ENCODE assay signal across 21 cellular contexts in the genomic region with DNA sequence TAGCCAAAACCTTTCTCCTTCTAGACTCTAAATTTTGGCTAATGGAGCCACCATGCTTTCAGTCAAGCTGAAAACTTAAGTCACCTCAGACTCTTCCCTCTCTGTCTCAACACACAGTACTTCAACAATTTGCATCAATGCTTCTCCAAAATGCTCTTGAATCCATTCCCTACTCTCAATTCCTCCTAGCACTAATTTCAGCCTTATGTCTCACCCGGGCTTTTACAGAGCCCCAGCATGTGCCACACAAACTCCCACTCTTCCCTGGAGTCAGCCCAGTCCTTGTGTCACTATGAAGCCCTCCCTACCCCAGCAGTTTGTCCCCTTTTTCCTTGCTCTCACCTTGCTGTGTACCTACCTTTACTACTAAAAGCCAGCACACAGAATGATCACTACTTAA. TPM values are rescaled to one million over a fixed set of nuclear protein-coding genes. Genes with fewer than 3 reads are reported as not detected.
DNase-seq lines count a peak whose midpoint lies in the region; ATAC-seq and TF ChIP-seq lines count a peak whose summit lies in the region.
"Had no signal": no experiment of that assay in that cellular context is flagged by ENCODE, and none has a peak within 500 bp of the region (broad histone marks: within the 10 kb centered on the region; RNA-seq: fewer than 3 reads in every experiment).

No MANE protein-coding gene starts in this region.

- no peak for DNase-seq in activated CD4-positive, alpha-beta T cell treated with anti-CD3 and anti-CD28 coated beads for 36 hours
- DNase-seq in activated CD4-positive, alpha-beta T cell treated with anti-CD3 and anti-CD28 coated beads for 48 hours = no peak
- no peak for DNase-seq in IMR-90
- DNase-seq in activated naive CD8-positive, alpha-beta T cell treated with anti-CD3 and anti-CD28 coated beads, Interleukin-2, amount 10 ng/mL, durations not matched to agents 7 days and 5 days = no peak
- DNase-seq in natural killer cell treated with Interleukin-12 subunit alpha and Interleukin-12 subunit beta and Interleukin-15 and Interleukin-18, amount 100 ng/mL, for 72 hours (ENCODE audit: low spot score) = no peak
- no peak for DNase-seq in stimulated activated CD4-positive, alpha-beta T cell treated with anti-CD3 and anti-CD28 coated beads, Interleukin-12 subunit alpha, Interleukin-12 subunit beta, amount 100 ng/mL, for 4 hours
- no peak for DNase-seq in NCI-H2107 (lab: John Stamatoyannopoulos, UW)
- DNase-seq: activated CD4-positive, alpha-beta T cell treated with anti-CD3 and anti-CD28 coated beads for 4 hours; dermis blood vessel endothelial cell; DMS53; foreskin melanocyte; HCEC 1CT; NCI-H187 treated with DMSO at 0.1 percent for 48 hours; NCI-H446; NK-92 treated with Interleukin-12 subunit alpha and Interleukin-12 subunit beta, amount 100 ng/mL, for 24 hours; stimulated activated CD4-positive, alpha-beta T cell treated with anti-CD3 and anti-CD28 coated beads, Interleukin-4, amount 100 ng/mL, for 4 hours had no signal

- H3K27me3 ChIP-seq in IMR-90 (ENCODE audit: control insufficient read depth, insufficient read depth, low read length) = no peaks in the 10 kb centered on the region
- H3K27me3 ChIP-seq: BLaER1, vagina had no signal

- peaks cover 39 to 84% of the 10 kb centered on the region in 2 experiments for H3K79me1 ChIP-seq in IMR-90 (ENCODE audit: low read depth in 1 of 2, low read length in 2 of 2)

- H3K9me3 ChIP-seq in IMR-90 (ENCODE audit: control insufficient read depth, insufficient read depth, low read length) = no peaks in the 10 kb centered on the region
- H3K9me3 ChIP-seq: vagina had no signal

- no TSS peak for BruUV-seq in IMR-90 (replicated peaks; lab: Mats Ljungman, UMichigan)

- in situ Hi-C loops in IMR-90 (cut with MboI; ENCODE audit: low sequenced_read_pairs) = no loop called here

- POLR2A ChIA-PET in activated CD4-positive, alpha-beta T cell treated with anti-CD3 and anti-CD28 coated beads for 36 hours (lab: Charles Lee) = no interaction called here
- POLR2A ChIA-PET in IMR-90 (lab: Charles Lee; ENCODE audit: unreplicated experiment) = no interaction called here
- POLR2A ChIA-PET in activated naive CD8-positive, alpha-beta T cell treated with anti-CD3 and anti-CD28 coated beads, Interleukin-2, amount 10 ng/mL, durations not matched to agents 7 days and 5 days (lab: Charles Lee) = interaction anchor here (0.6 kb wide), 1 partner anchor 9 kb away, joined by 3 read pairs; no protein-coding TSS in a partner anchor

- TF ChIP-seq CTCF in IMR-90 (conservative IDR thresholded peaks at IDR 0.05; ENCODE audit: low read depth, low read length) = no peak

- no peak overlapping the region for H3K18ac ChIP-seq in IMR-90 (ENCODE audit: low read depth, low read length)

- H4K91ac ChIP-seq in IMR-90 (ENCODE audit: insufficient read depth, low read depth, low read length) = no peak overlapping the region

- H3K9me3 Mint-ChIP-seq in activated CD4-positive, alpha-beta T cell treated with anti-CD3 and anti-CD28 coated beads for 36 hours (ENCODE audit: low read depth) = peaks cover 10% of the 10 kb centered on the region
- H3K9me3 Mint-ChIP-seq in activated naive CD8-positive, alpha-beta T cell treated with anti-CD3 and anti-CD28 coated beads, Interleukin-2, amount 10 ng/mL, durations not matched to agents 7 days and 5 days = peaks cover 7% of the 10 kb centered on the region
- H3K9me3 Mint-ChIP-seq in natural killer cell treated with Interleukin-12 subunit alpha and Interleukin-12 subunit beta and Interleukin-15 and Interleukin-18, amount 100 ng/mL, for 72 hours = peaks cover 11% of the 10 kb centered on the region

- WGBS in IMR-90 (ENCODE audit: extremely low coverage in 2 of 2, insufficient read length in 1 of 2), 2 experiments = 89% methylated on average over 1 of the region's 1 CpG; no CpG with 5 or more reads in 1 of the 2 experiments

- no peak overlapping the region for H2BK120ac ChIP-seq in IMR-90 (ENCODE audit: low read depth, low read length)

- no peaks in the 10 kb centered on the region for H3K27me3 Mint-ChIP-seq in activated CD4-positive, alpha-beta T cell treated with anti-CD3 and anti-CD28 coated beads for 36 hours
- no peaks in the 10 kb centered on the region for H3K27me3 Mint-ChIP-seq in activated naive CD8-positive, alpha-beta T cell treated with anti-CD3 and anti-CD28 coated beads, Interleukin-2, amount 10 ng/mL, durations not matched to agents 7 days and 5 days
- no peaks in the 10 kb centered on the region for H3K27me3 Mint-ChIP-seq in natural killer cell treated with Interleukin-12 subunit alpha and Interleukin-12 subunit beta and Interleukin-15 and Interleukin-18, amount 100 ng/mL, for 72 hours

- H2AK5ac ChIP-seq in IMR-90 (ENCODE audit: low read depth, low read length) = no peak overlapping the region

- H3K4me2 ChIP-seq in IMR-90 (ENCODE audit: low read depth, low read length) = no peak overlapping the region
- H3K4me2 ChIP-seq: BLaER1 had no signal

- no peak overlapping the region for H3K14ac ChIP-seq in IMR-90 (replicated peaks; ENCODE audit: low read depth, low read length)

- peaks cover 13% of the 10 kb centered on the region for H3K4me1 ChIP-seq in IMR-90 (ENCODE audit: control insufficient read depth, insufficient read depth, low read length)

- H4K5ac ChIP-seq in IMR-90 (ENCODE audit: low read depth, low read length) = no peak overlapping the region

- TF ChIP-seq RAD21 in IMR-90 (IDR thresholded peaks at IDR 0.05; ENCODE audit: low read length) = no peak

- peaks cover 69% of the 10 kb centered on the region for H4K20me1 ChIP-seq in IMR-90 (ENCODE audit: insufficient read depth, low read length)

- peak overlapping the region; percentile 26; the same call in 1 of the 2 replicates for H3K23ac ChIP-seq in IMR-90 (ENCODE audit: low read depth, low read length)

- peaks cover 48% of the 10 kb centered on the region for H3K36me3 Mint-ChIP-seq in activated CD4-positive, alpha-beta T cell treated with anti-CD3 and anti-CD28 coated beads for 36 hours (ENCODE audit: low read depth)
- H3K36me3 Mint-ChIP-seq in activated naive CD8-positive, alpha-beta T cell treated with anti-CD3 and anti-CD28 coated beads, Interleukin-2, amount 10 ng/mL, durations not matched to agents 7 days and 5 days = peaks cover 59% of the 10 kb centered on the region
- peaks cover 14% of the 10 kb centered on the region for H3K36me3 Mint-ChIP-seq in natural killer cell treated with Interleukin-12 subunit alpha and Interleukin-12 subunit beta and Interleukin-15 and Interleukin-18, amount 100 ng/mL, for 72 hours

- no peak overlapping the region for H4K8ac ChIP-seq in IMR-90 (ENCODE audit: low read depth in 2 of 2, low read length in 2 of 2)

- H3K36me3 ChIP-seq in IMR-90 (ENCODE audit: control insufficient read depth, insufficient read depth, low read length) = no peaks in the 10 kb centered on the region
- H3K36me3 ChIP-seq: vagina had no signal

- no peak overlapping the region for H3K4me3 ChIP-seq in IMR-90 (ENCODE audit: insufficient read depth, low read depth, low read length)
- H3K4me3 ChIP-seq: BLaER1, vagina had no signal

- H2AFZ ChIP-seq in IMR-90 (replicated peaks; ENCODE audit: low read length, poor library complexity) = no peak overlapping the region

- H3K9ac ChIP-seq in IMR-90 (ENCODE audit: low read depth, low read length) = no peak overlapping the region
- H3K9ac ChIP-seq: BLaER1 had no signal

- no peak overlapping the region for H2BK20ac ChIP-seq in IMR-90 (ENCODE audit: low read depth, low read length)

- intact Hi-C loops in activated CD4-positive, alpha-beta T cell treated with anti-CD3 and anti-CD28 coated beads for 36 hours (cut with DNase I, micrococcal nuclease) = no loop called here
- intact Hi-C loops in IMR-90 (cut with micrococcal nuclease) = no loop called here

- H2AK9ac ChIP-seq in IMR-90 (replicated peaks; ENCODE audit: low read depth, low read length, poor library complexity) = no peak overlapping the region

- H3K4ac ChIP-seq in IMR-90 (ENCODE audit: low read depth, low read length) = no peak overlapping the region

- ATAC-seq in activated CD4-positive, alpha-beta T cell treated with anti-CD3 and anti-CD28 coated beads for 36 hours = no peak
- ATAC-seq in IMR-90 (ENCODE audit: low read depth) (no peak), GM18520 (IDR thresholded peaks at IDR 0.05; ENCODE audit: unreplicated experiment) (no peak)
- ATAC-seq in activated naive CD8-positive, alpha-beta T cell treated with anti-CD3 and anti-CD28 coated beads, Interleukin-2, amount 10 ng/mL, durations not matched to agents 7 days and 5 days (ENCODE audit: low read depth) = no peak
- ATAC-seq in natural killer cell treated with Interleukin-12 subunit alpha and Interleukin-12 subunit beta and Interleukin-15 and Interleukin-18, amount 100 ng/mL, for 72 hours = no peak

- H2BK15ac ChIP-seq in IMR-90 (ENCODE audit: low read depth, low read length) = no peak overlapping the region

- no peak for TF ChIP-seq POLR2A in IMR-90 (IDR thresholded peaks at IDR 0.05; ENCODE audit: low read depth, low read length)

- H3K27ac Mint-ChIP-seq in activated CD4-positive, alpha-beta T cell treated with anti-CD3 and anti-CD28 coated beads for 36 hours = peak overlapping the region; percentile 44
- peak overlapping the region; percentile 37 for H3K27ac Mint-ChIP-seq in activated naive CD8-positive, alpha-beta T cell treated with anti-CD3 and anti-CD28 coated beads, Interleukin-2, amount 10 ng/mL, durations not matched to agents 7 days and 5 days
- H3K27ac Mint-ChIP-seq in natural killer cell treated with Interleukin-12 subunit alpha and Interleukin-12 subunit beta and Interleukin-15 and Interleukin-18, amount 100 ng/mL, for 72 hours = peak overlapping the region; percentile 8 to 82

- H3K27ac ChIP-seq in IMR-90 (ENCODE audit: insufficient read depth, low read length) = no peak overlapping the region
- H3K27ac ChIP-seq: BLaER1, RWPE1, vagina had no signal

- CTCF ChIA-PET in activated CD4-positive, alpha-beta T cell treated with anti-CD3 and anti-CD28 coated beads for 36 hours (lab: Charles Lee) = interaction anchor here (1.0 to 2.9 kb wide), 6 partner anchors 9 to 109 kb away, joined by 4 to 11 read pairs (median 4); no protein-coding TSS in a partner anchor
- CTCF ChIA-PET in IMR-90 (lab: Yijun Ruan, JAX) = interaction anchor here (1.1 kb wide), 1 partner anchor 9 kb away, joined by 3 read pairs; no protein-coding TSS in a partner anchor

- peaks cover 15% of the 10 kb centered on the region for H3K9me1 ChIP-seq in IMR-90 (ENCODE audit: insufficient read depth, low read length)

- H3K4me1 Mint-ChIP-seq in activated CD4-positive, alpha-beta T cell treated with anti-CD3 and anti-CD28 coated beads for 36 hours = peaks cover 90% of the 10 kb centered on the region
- peaks cover 63% of the 10 kb centered on the region for H3K4me1 Mint-ChIP-seq in activated naive CD8-positive, alpha-beta T cell treated with anti-CD3 and anti-CD28 coated beads, Interleukin-2, amount 10 ng/mL, durations not matched to agents 7 days and 5 days
- peaks cover 68 to 69% of the 10 kb centered on the region in 2 donors for H3K4me1 Mint-ChIP-seq in natural killer cell treated with Interleukin-12 subunit alpha and Interleukin-12 subunit beta and Interleukin-15 and Interleukin-18, amount 100 ng/mL, for 72 hours (ENCODE audit: low read depth in 2 of 2)

- H3K4me3 Mint-ChIP-seq in activated CD4-positive, alpha-beta T cell treated with anti-CD3 and anti-CD28 coated beads for 36 hours = no peak overlapping the region
- no peak overlapping the region for H3K4me3 Mint-ChIP-seq in activated naive CD8-positive, alpha-beta T cell treated with anti-CD3 and anti-CD28 coated beads, Interleukin-2, amount 10 ng/mL, durations not matched to agents 7 days and 5 days
- no peak overlapping the region for H3K4me3 Mint-ChIP-seq in natural killer cell treated with Interleukin-12 subunit alpha and Interleukin-12 subunit beta and Interleukin-15 and Interleukin-18, amount 100 ng/mL, for 72 hours
- H3K4me3 Mint-ChIP-seq: neural crest cell had no signal

- H2BK5ac ChIP-seq in IMR-90 (ENCODE audit: low read depth, low read length, poor library complexity, severe bottlenecking) = no peak overlapping the region

- H3K56ac ChIP-seq in IMR-90 (ENCODE audit: extremely low read depth, insufficient read depth, low read length) = no peak overlapping the region

- dilution Hi-C loops in IMR-90 (cut with HindIII; ENCODE audit: low sequenced_read_pairs, unreplicated experiment) = no loop called here

RNA-seq across cellular contexts. Expression of gene AAK1, which starts 38.7 kb away (rescaled TPM):
- 100 to 1,000 TPM in 1 of 2 experiments, 10 to 100 TPM in 1; 95.9 to 104 TPM for total RNA-seq in activated CD4-positive, alpha-beta T cell treated with anti-CD3 and anti-CD28 coated beads for 36 hours
- 26.5 and 34.7 TPM in 2 replicates for total RNA-seq in IMR-90 (2012; rRNA removed)
- 21.9 and 22.1 TPM in 2 replicates for polyA plus RNA-seq in IMR-90 (2012; rRNA removed)
- polyA plus RNA-seq in IMR-90 (2012; cell fraction: cytosol; rRNA removed) = 10.2 and 11.0 TPM in 2 replicates
- polyA plus RNA-seq in IMR-90 (2012; cell fraction: nucleus; rRNA removed; ENCODE audit: low replicate concordance) = 18.0 and 36.8 TPM in 2 replicates
- total RNA-seq in activated naive CD8-positive, alpha-beta T cell treated with anti-CD3 and anti-CD28 coated beads, Interleukin-2, amount 10 ng/mL, durations not matched to agents 7 days and 5 days = 100 to 1,000 TPM; 143 to 144 TPM
- total RNA-seq in natural killer cell treated with Interleukin-12 subunit alpha and Interleukin-12 subunit beta and Interleukin-15 and Interleukin-18, amount 100 ng/mL, for 72 hours = 100 to 1,000 TPM in 1 of 2 donors, 10 to 100 TPM in 1; 97.1 to 114 TPM
